11 cellular contexts compared by ENCODE assay signal in genomic region chr17:78891406-78892061, GRCh38. TPM values are rescaled to one million over a fixed set of nuclear protein-coding genes. Genes with fewer than 3 reads are reported as not detected.
DNase-seq lines count a peak whose midpoint lies in the region; ATAC-seq and TF ChIP-seq lines count a peak whose summit lies in the region.
"Had no signal": no experiment of that assay in that cellular context is flagged by ENCODE, and none has a peak within 500 bp of the region (broad histone marks: within the 10 kb centered on the region; RNA-seq: fewer than 3 reads in every experiment).

No MANE protein-coding gene starts in this region.

- H3K9me3 ChIP-seq in heart right ventricle (no peaks in the 10 kb centered on the region), upper lobe of left lung (no peaks in the 10 kb centered on the region), WERI-Rb-1 (ENCODE audit: severe bottlenecking) (no peaks in the 10 kb centered on the region)

- TF ChIP-seq CTCF in heart right ventricle (IDR thresholded peaks at IDR 0.05) (no peak), nephron progenitor cell (IDR thresholded peaks at IDR 0.05) (no peak), upper lobe of left lung (IDR thresholded peaks at IDR 0.05) (no peak), WERI-Rb-1 (IDR thresholded peaks at IDR 0.05; ENCODE audit: low read depth, low read length) (no peak)

- no peak for TF ChIP-seq EP300 in upper lobe of left lung (IDR thresholded peaks at IDR 0.05)

- peaks cover 8% of the 10 kb centered on the region for H3K36me3 Mint-ChIP-seq in nephron progenitor cell (ENCODE audit: low read depth)

- intact Hi-C loops in heart right ventricle (cut with DNase I) (no loop called here), Right ventricle myocardium superior (cut with DNase I) (no loop called here)

- WGBS in heart right ventricle, 2 donors, result 77 to 84% methylated on average over 21 of the region's 21 CpGs
- WGBS in upper lobe of left lung, 2 donors, result 67 to 76% methylated on average over 21 of the region's 21 CpGs

- H3K4me1 Mint-ChIP-seq in nephron progenitor cell, result peaks cover 63% of the 10 kb centered on the region

- peak overlapping the region in 6 of 10 donors; percentile 11 to 81 (median 34) for H3K27ac ChIP-seq in heart right ventricle
- H3K27ac ChIP-seq in angular gyrus (ENCODE audit: low read depth, low read length), result peak overlapping the region; percentile 94
- peak overlapping the region; percentile 45 to 82 (median 80) for H3K27ac ChIP-seq in upper lobe of left lung
- no peak overlapping the region for H3K27ac ChIP-seq in WERI-Rb-1
- H3K27ac ChIP-seq: epithelial cell of prostate had no signal

- ATAC-seq in heart right ventricle (no peak), Right ventricle myocardium superior (ENCODE audit: poor library complexity) (no peak), upper lobe of left lung (ENCODE audit: low FRiP score in 2 of 2) (no peak), HG03354 (IDR thresholded peaks at IDR 0.05; ENCODE audit: poor library complexity, severe bottlenecking, unreplicated experiment) (no peak)

- H3K4me3 ChIP-seq in heart right ventricle (no peak overlapping the region), upper lobe of left lung (no peak overlapping the region), WERI-Rb-1 (ENCODE audit: low read depth, low read length) (no peak overlapping the region)

- H3K9me3 Mint-ChIP-seq in nephron progenitor cell, result no peaks in the 10 kb centered on the region

- H3K27ac Mint-ChIP-seq in nephron progenitor cell, result peak overlapping the region; percentile 88

- H3K4me1 ChIP-seq in heart right ventricle (peaks cover 33 to 78% (median 66%) of the 10 kb centered on the region in 9 donors), upper lobe of left lung (peaks cover 32 to 52% (median 47%) of the 10 kb centered on the region in 4 donors)

- H3K27me3 ChIP-seq in heart right ventricle, result no peaks in the 10 kb centered on the region
- H3K27me3 ChIP-seq in upper lobe of left lung, result no peaks in the 10 kb centered on the region
- no peaks in the 10 kb centered on the region for H3K27me3 ChIP-seq in WERI-Rb-1 (ENCODE audit: insufficient read depth, low read depth, severe bottlenecking)

- H3K36me3 ChIP-seq in heart right ventricle (peaks cover 0 to 17% (median 0%) of the 10 kb centered on the region in 9 donors), upper lobe of left lung (no peaks in the 10 kb centered on the region), WERI-Rb-1 (peaks cover 17% of the 10 kb centered on the region)

- no peak for TF ChIP-seq POLR2A in upper lobe of left lung (IDR thresholded peaks at IDR 0.05)

- peak overlapping the region; percentile 30 for H3K4me3 Mint-ChIP-seq in nephron progenitor cell

- peaks cover 3% of the 10 kb centered on the region for H3K27me3 Mint-ChIP-seq in nephron progenitor cell (ENCODE audit: low read depth, poor library complexity)

- DNase-seq in heart right ventricle, result no peak
- DNase-seq in Right ventricle myocardium superior, result no peak
- no peak for DNase-seq in nephron progenitor cell
- peak in 1 of 2 donors; percentile 52 for DNase-seq in upper lobe of left lung
- no peak for DNase-seq in WERI-Rb-1
- DNase-seq in hepatic stellate cell (ENCODE audit: low spot score), result no peak
- DNase-seq: AML-193, NCI-H1048 had no signal

RNA-seq across cellular contexts. Expression of gene CEP295NL, which starts 11.5 kb away (rescaled TPM):
- total RNA-seq in heart right ventricle, result 1 to 10 TPM in 2 of 10 donors, under 1 TPM in 8; 0.22 to 1.3 (median 0.82) TPM
- 1 to 10 TPM in 1 of 2 donors, under 1 TPM in 1; 0.04 to 2.6 TPM for polyA plus RNA-seq in heart right ventricle
- total RNA-seq in Right ventricle myocardium superior, result 0.70 TPM
- 10 to 100 TPM in 2 of 6 donors, 1 to 10 TPM in 4; 2.6 to 61.8 (median 4.2) TPM for total RNA-seq in upper lobe of left lung

RNA-seq across cellular contexts. Expression of gene TIMP2, which starts 33.7 kb away (rescaled TPM):
- total RNA-seq in heart right ventricle (100 to 1,000 TPM in 4 of 10 donors, 10 to 100 TPM in 6; 77.5 to 118 (median 99.3) TPM), Right ventricle myocardium superior (114 TPM), upper lobe of left lung (100 to 1,000 TPM in 4 of 6 donors, 10 to 100 TPM in 2; 60.8 to 313 (median 145) TPM)
- polyA plus RNA-seq in heart right ventricle, result 10 to 100 TPM; 32.4 to 44.1 TPM

RNA-seq across cellular contexts. Expression of gene USP36, which starts 50.9 kb away (rescaled TPM):
- total RNA-seq in heart right ventricle, result 10 to 100 TPM; 20.1 to 28.8 (median 24.9) TPM
- polyA plus RNA-seq in heart right ventricle, result 10 to 100 TPM; 10.0 to 15.4 TPM
- total RNA-seq in Right ventricle myocardium superior, result 17.8 TPM
- 10 to 100 TPM; 31.1 to 76.5 (median 55.4) TPM for total RNA-seq in upper lobe of left lung
